Comparison of ENCODE assay signal across 1 cellular context in the genomic region with DNA sequence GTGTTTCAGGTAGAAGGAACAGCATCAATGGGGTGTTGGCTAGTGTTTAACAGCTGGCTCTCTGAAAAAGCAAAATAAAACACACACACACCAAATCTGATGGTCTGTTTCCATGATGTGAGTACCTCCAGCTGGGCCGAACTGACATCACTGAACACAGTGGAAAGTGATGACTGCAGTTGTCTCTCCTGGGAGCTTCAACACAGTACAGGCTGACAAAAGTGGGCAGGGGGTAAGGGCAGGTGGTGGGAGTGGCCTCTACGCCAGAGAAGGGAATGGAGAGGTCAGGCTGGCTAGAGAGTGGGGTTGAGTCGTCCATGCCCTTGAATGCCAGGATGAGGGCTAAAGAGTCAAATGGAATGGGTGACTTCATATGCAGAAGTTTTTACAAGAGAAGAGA.
TF ChIP-seq lines count a peak whose summit lies in the region.

No MANE protein-coding gene starts in this region.

TF ChIP-seq in HepG2, 621 proteins besides CTCF, POLR2A, EP300 and RAD21:
- peak; percentile 54 for TF ChIP-seq RBM22 (optimal IDR thresholded peaks at IDR 0.05; ENCODE audit: low read length)
- TF ChIP-seq CBFB (CRISPR knock-in tag; IDR thresholded peaks at IDR 0.05) = no peak
- TF ChIP-seq POLR2AphosphoS5 (IDR thresholded peaks at IDR 0.05; ENCODE audit: low read depth, low read length) = 0 out of 2 replicates have a peak, but pooled peaks have one; percentile 37
- TF ChIP-seq, protein P1, sequence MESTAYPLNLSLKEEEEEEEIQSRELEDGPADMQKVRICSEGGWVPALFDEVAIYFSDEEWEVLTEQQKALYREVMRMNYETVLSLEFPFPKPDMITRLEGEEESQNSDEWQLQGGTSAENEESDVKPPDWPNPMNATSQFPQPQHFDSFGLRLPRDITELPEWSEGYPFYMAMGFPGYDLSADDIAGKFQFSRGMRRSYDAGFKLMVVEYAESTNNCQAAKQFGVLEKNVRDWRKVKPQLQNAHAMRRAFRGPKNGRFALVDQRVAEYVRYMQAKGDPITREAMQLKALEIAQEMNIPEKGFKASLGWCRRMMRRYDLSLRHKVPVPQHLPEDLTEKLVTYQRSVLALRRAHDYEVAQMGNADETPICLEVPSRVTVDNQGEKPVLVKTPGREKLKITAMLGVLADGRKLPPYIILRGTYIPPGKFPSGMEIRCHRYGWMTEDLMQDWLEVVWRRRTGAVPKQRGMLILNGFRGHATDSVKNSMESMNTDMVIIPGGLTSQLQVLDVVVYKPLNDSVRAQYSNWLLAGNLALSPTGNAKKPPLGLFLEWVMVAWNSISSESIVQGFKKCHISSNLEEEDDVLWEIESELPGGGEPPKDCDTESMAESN (CRISPR knock-in tag; conservative IDR thresholded peaks at IDR 0.05) = no peak
- peak; percentile 55 for TF ChIP-seq POLR2G (IDR thresholded peaks at IDR 0.05; ENCODE audit: low read depth, low read length)
- TF ChIP-seq, protein P2, sequence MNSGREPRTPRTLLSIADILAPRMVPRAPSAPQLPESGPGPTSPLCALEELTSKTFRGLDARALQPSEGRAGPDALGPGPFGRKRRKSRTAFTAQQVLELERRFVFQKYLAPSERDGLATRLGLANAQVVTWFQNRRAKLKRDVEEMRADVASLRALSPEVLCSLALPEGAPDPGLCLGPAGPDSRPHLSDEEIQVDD (CRISPR knock-in tag; IDR thresholded peaks at IDR 0.05; ENCODE audit: borderline replicate concordance) = no peak
- 0 out of 2 replicates have a peak, but pooled peaks have one; percentile 54 for TF ChIP-seq SSRP1 (CRISPR knock-in tag; IDR thresholded peaks at IDR 0.05)
